9 cellular contexts compared by ENCODE assay signal in the genomic region with DNA sequence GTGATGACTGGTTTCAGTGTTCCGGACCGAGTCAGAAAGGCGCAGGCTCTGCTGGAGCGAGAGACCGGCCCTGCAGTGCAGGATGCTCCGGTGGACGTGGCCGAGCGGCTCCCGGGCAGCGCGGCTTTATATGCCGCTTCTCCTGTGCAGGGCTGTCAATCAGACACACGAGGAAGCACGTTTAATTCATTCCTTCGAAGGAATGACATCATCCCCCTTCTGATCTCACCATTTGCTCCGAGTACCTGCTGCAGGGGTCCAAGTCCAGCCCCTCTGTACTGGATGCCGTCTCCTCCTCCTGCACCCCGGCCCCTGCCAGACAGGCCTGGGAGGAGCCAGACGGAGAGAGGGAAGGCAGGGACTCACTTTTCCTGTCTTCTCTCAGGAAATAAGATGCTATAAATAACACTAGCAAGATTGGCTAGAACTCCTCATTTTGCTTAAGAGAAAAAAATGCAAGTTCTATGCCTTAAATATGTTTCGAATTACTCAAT. TPM values are rescaled to one million over a fixed set of nuclear protein-coding genes. Genes with fewer than 3 reads are reported as not detected.
DNase-seq lines count a peak whose midpoint lies in the region; ATAC-seq and TF ChIP-seq lines count a peak whose summit lies in the region.
"Had no signal": no experiment of that assay in that cellular context is flagged by ENCODE, and none has a peak within 500 bp of the region (broad histone marks: within the 10 kb centered on the region; RNA-seq: fewer than 3 reads in every experiment).

A gene (minus strand): TSS at position 102 of the 494 bp plus-strand sequence. CDS start 3,062 bp downstream, outside the sequence.

- no peak within 1 kb of the TSS for H3K27ac Mint-ChIP-seq in effector memory CD8-positive, alpha-beta T cell

- DNase-seq in effector memory CD8-positive, alpha-beta T cell = no peak
- DNase-seq in lower lobe of right lung = no peak
- DNase-seq in CD1c-positive myeloid dendritic cell (ENCODE audit: extremely low spot score) = no peak
- no peak for DNase-seq in NCI-H510A treated with DMSO at 0.1 percent for 48 hours (lab: John Stamatoyannopoulos, UW)
- DNase-seq: cortex of kidney had no signal

- TF ChIP-seq CTCF in lower lobe of right lung (IDR thresholded peaks at IDR 0.05) = no peak

- peak within 1 kb of the TSS; percentile 56 for H3K4me3 ChIP-seq in HUES6 (ENCODE audit: low read depth, low read length)
- peak within 1 kb of the TSS; percentile 43 for H3K4me3 ChIP-seq in lower lobe of right lung
- peak within 1 kb of the TSS; percentile 43 to 66 (median 57) for H3K4me3 ChIP-seq in subcutaneous abdominal adipose tissue (ENCODE audit: low read depth in 1 of 5, low read length in 5 of 5)

- peaks cover 10 to 22% of the 10 kb centered on the region in 2 donors for H3K4me1 Mint-ChIP-seq in effector memory CD8-positive, alpha-beta T cell (ENCODE audit: low read depth in 2 of 2)

- peak within 1 kb of the TSS; percentile 44 to 61 for H3K4me3 Mint-ChIP-seq in effector memory CD8-positive, alpha-beta T cell

- H3K9me3 Mint-ChIP-seq in effector memory CD8-positive, alpha-beta T cell = no peaks in the 10 kb centered on the region

- H3K27me3 Mint-ChIP-seq in effector memory CD8-positive, alpha-beta T cell = peaks cover 66 to 85% of the 10 kb centered on the region in 2 donors

- no peaks in the 10 kb centered on the region; the same call in 1 of the 2 replicates for H3K9me3 ChIP-seq in HUES6 (ENCODE audit: control insufficient read depth, insufficient read depth, low read depth, low read length)
- no peaks in the 10 kb centered on the region for H3K9me3 ChIP-seq in lower lobe of right lung
- H3K9me3 ChIP-seq in subcutaneous abdominal adipose tissue (ENCODE audit: control insufficient read depth in 5 of 5, low read length in 5 of 5) = peaks cover 0 to 4% (median 0%) of the 10 kb centered on the region in 5 donors

- no peaks in the 10 kb centered on the region for H3K36me3 ChIP-seq in HUES6 (ENCODE audit: control insufficient read depth, insufficient read depth, low read length)
- H3K36me3 ChIP-seq in lower lobe of right lung = no peaks in the 10 kb centered on the region
- H3K36me3 ChIP-seq in subcutaneous abdominal adipose tissue (ENCODE audit: control insufficient read depth in 5 of 5, insufficient read depth in 5 of 5, low read length in 5 of 5) = peaks cover 0 to 1% (median 0%) of the 10 kb centered on the region in 5 donors

- H3K4me1 ChIP-seq in HUES6 (ENCODE audit: control insufficient read depth, insufficient read depth, low read length) = peaks cover 41% of the 10 kb centered on the region
- peaks cover 17% of the 10 kb centered on the region for H3K4me1 ChIP-seq in lower lobe of right lung
- H3K4me1 ChIP-seq in subcutaneous abdominal adipose tissue (ENCODE audit: control insufficient read depth in 5 of 5, insufficient read depth in 5 of 5, low read length in 5 of 5) = peaks cover 0 to 17% (median 15%) of the 10 kb centered on the region in 5 donors

- no peaks in the 10 kb centered on the region for H3K36me3 Mint-ChIP-seq in effector memory CD8-positive, alpha-beta T cell (ENCODE audit: insufficient read depth)

- H3K27me3 ChIP-seq in HUES6 (ENCODE audit: control insufficient read depth, insufficient read depth, low read length) = peaks cover 44% of the 10 kb centered on the region
- peaks cover 54% of the 10 kb centered on the region for H3K27me3 ChIP-seq in lower lobe of right lung (ENCODE audit: low read depth)
- H3K27me3 ChIP-seq in subcutaneous abdominal adipose tissue (ENCODE audit: control insufficient read depth in 5 of 5, insufficient read depth in 4 of 5, low read length in 5 of 5) = peaks cover 19 to 51% (median 24%) of the 10 kb centered on the region in 5 donors

- intact Hi-C loops in lower lobe of right lung (cut with DNase I) = no loop called here

- H3K9ac ChIP-seq in HUES6 (ENCODE audit: low read length) (peak within 1 kb of the TSS; percentile 61), subcutaneous abdominal adipose tissue (ENCODE audit: low read length in 5 of 5) (peak within 1 kb of the TSS in 1 of 5 donors; percentile 2)

- H3K27ac ChIP-seq in HUES6 (ENCODE audit: low read depth, low read length) = no peak within 1 kb of the TSS
- no peak within 1 kb of the TSS for H3K27ac ChIP-seq in lower lobe of right lung
- peak within 1 kb of the TSS; percentile 52 for H3K27ac ChIP-seq in subcutaneous abdominal adipose tissue (ENCODE audit: low read depth, low read length)

- no peak for ATAC-seq in effector memory CD8-positive, alpha-beta T cell (replicated peaks)
- ATAC-seq in lower lobe of right lung (peak; percentile 53 to 66), GM19463 (IDR thresholded peaks at IDR 0.05; ENCODE audit: unreplicated experiment) (no peak), GM21737 (IDR thresholded peaks at IDR 0.05; ENCODE audit: unreplicated experiment) (no peak)

RNA-seq across cellular contexts. Expression of the gene that starts here (rescaled TPM):
- 8.8 TPM for total RNA-seq in lower lobe of right lung

Comparison
In these comparisons a context has a peak if more than half of its experiments do, and no peak if none do; other contexts are left out.
1. ATAC-seq: peak in lower lobe of right lung (2 of 2); none in effector memory CD8-positive, alpha-beta T cell (single experiment), GM19463 (single experiment) and GM21737 (single experiment).
2. Peak in every context shown above with its lines, with median percentiles within 50 percentile points of each other: H3K4me3 ChIP-seq.